27 cellular contexts compared by ENCODE assay signal in the genomic region with DNA sequence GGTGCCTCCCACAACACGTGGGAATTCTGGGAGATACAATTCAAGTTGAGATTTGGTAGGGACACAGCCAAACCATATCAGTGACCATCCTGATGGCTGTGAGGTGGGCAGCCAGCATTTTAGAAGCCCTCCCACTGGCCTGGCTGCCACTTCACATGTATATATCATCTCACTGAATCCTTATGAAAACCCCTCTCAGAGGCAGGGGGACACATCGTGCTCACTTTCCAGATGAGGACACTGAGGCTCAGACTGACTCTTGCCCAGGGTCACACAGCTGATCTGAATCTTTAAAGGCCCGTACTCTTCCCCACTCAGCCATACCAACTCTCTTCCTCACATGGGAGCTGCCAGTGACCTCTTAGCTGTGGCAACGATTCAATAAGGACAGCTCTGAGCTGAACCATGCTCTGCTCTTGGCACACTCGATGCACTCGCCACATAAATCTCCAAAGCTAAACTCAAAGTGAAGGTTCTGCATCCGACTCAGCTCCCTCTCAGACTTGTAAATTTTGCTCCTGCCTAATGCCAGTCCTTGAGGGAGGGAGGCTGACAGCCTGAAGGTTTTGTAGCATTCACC. TPM values are rescaled to one million over a fixed set of nuclear protein-coding genes. Genes with fewer than 3 reads are reported as not detected.
DNase-seq lines count a peak whose midpoint lies in the region; ATAC-seq and TF ChIP-seq lines count a peak whose summit lies in the region.
"Had no signal": no experiment of that assay in that cellular context is flagged by ENCODE, and none has a peak within 500 bp of the region (broad histone marks: within the 10 kb centered on the region; RNA-seq: fewer than 3 reads in every experiment).

No MANE protein-coding gene starts in this region.

- peak; percentile 14 for DNase-seq in DMS79 treated with DMSO at 0.1 percent for 48 hours (lab: John Stamatoyannopoulos, UW)
- DNase-seq in DMS79 (lab: John Stamatoyannopoulos, UW): no peak
- DNase-seq in tibial nerve (ENCODE audit: low spot score in 2 of 2): no peak
- no peak for DNase-seq in lower leg skin (ENCODE audit: low spot score in 2 of 2)
- DNase-seq: ACHN; CD4-positive, alpha-beta T cell; COR-L47; DMS 273 treated with DMSO at 0.1 percent for 48 hours; MV-4-11; NCI-H1105 treated with DMSO at 0.1 percent for 48 hours; NCI-H1694; NCI-H2081; NCI-H2171; NCI-H345; NCI-H524; NCI-H82; Peyer's patch had no signal

- no peaks in the 10 kb centered on the region for H3K9me3 ChIP-seq in tibial nerve
- H3K9me3 ChIP-seq: HAP-1 had no signal

- H3K27ac ChIP-seq in layer of hippocampus (ENCODE audit: low read depth, low read length) (peak overlapping the region; percentile 42), tibial nerve (peak overlapping the region in 3 of 4 donors; percentile 15 to 22 (median 18))
- H3K27ac ChIP-seq: 22Rv1, BLaER1, Peyer's patch, SJSA1 had no signal

- no peaks in the 10 kb centered on the region for H3K36me3 ChIP-seq in tibial nerve
- H3K36me3 ChIP-seq: BLaER1, HAP-1, Peyer's patch, SJSA1 had no signal

- H3K4me3 Mint-ChIP-seq in brain: no peak overlapping the region
- H3K4me3 Mint-ChIP-seq: CD4-positive, alpha-beta T cell; GM23338 had no signal

- intact Hi-C loops in lower leg skin (cut with DNase I; ENCODE audit: low total_unique reads): no loop called here

- no peaks in the 10 kb centered on the region for H3K27me3 ChIP-seq in layer of hippocampus (ENCODE audit: control insufficient read depth, insufficient read depth, low read length)
- no peaks in the 10 kb centered on the region for H3K27me3 ChIP-seq in tibial nerve
- H3K27me3 ChIP-seq: BLaER1, Peyer's patch, SJSA1 had no signal

- H3K4me3 ChIP-seq in tibial nerve (no peak overlapping the region), lower leg skin (ENCODE audit: low read depth, poor library complexity, severe bottlenecking) (no peak overlapping the region)
- H3K4me3 ChIP-seq: BLaER1, GM23338, HAP-1, Peyer's patch, SJSA1 had no signal

- WGBS in tibial nerve, 2 donors: 60 to 61% methylated on average over 7 of the region's 7 CpGs
- 55 to 58% methylated on average over 7 of the region's 7 CpGs for WGBS in lower leg skin, 2 donors

- peaks cover 21% of the 10 kb centered on the region for H3K4me1 Mint-ChIP-seq in brain
- H3K4me1 Mint-ChIP-seq: IgD-negative memory B cell had no signal

- ATAC-seq in GM19328 (IDR thresholded peaks at IDR 0.05; ENCODE audit: unreplicated experiment) (no peak), HG03135 (IDR thresholded peaks at IDR 0.05; ENCODE audit: unreplicated experiment) (no peak)
- ATAC-seq: GM23338 had no signal

- H3K27me3 Mint-ChIP-seq in brain: no peaks in the 10 kb centered on the region

- TF ChIP-seq POLR2A in tibial nerve (IDR thresholded peaks at IDR 0.05): no peak
- TF ChIP-seq POLR2A in lower leg skin (IDR thresholded peaks at IDR 0.05): no peak

- H3K4me1 ChIP-seq in tibial nerve: peaks cover 0 to 23% (median 4%) of the 10 kb centered on the region in 4 donors
- H3K4me1 ChIP-seq: HAP-1, Peyer's patch, SJSA1 had no signal

- peak overlapping the region in 3 of 5 experiments; percentile 23 to 89 (median 37) for H3K27ac Mint-ChIP-seq in brain
- H3K27ac Mint-ChIP-seq: CD4-positive, alpha-beta T cell; GM23338; IgD-negative memory B cell had no signal

- peaks cover 6 to 21% (median 18%) of the 10 kb centered on the region in 5 experiments for H3K9me3 Mint-ChIP-seq in brain
- H3K9me3 Mint-ChIP-seq: CD4-positive, alpha-beta T cell had no signal

- H3K36me3 Mint-ChIP-seq in brain: peaks cover 39% of the 10 kb centered on the region
- H3K36me3 Mint-ChIP-seq: IgD-negative memory B cell had no signal

- TF ChIP-seq CTCF in brain (conservative IDR thresholded peaks at IDR 0.05): no peak
- TF ChIP-seq CTCF in tibial nerve (IDR thresholded peaks at IDR 0.05): no peak
- no peak for TF ChIP-seq CTCF in lower leg skin (IDR thresholded peaks at IDR 0.05)

- no peak for TF ChIP-seq EP300 in tibial nerve (IDR thresholded peaks at IDR 0.05)

RNA-seq across cellular contexts. Expression of a gene that starts 25.5 kb away (rescaled TPM):
- 24.9 TPM for polyA plus RNA-seq in brain (ENCODE audit: insufficient read depth, low read depth, low replicate concordance)
- total RNA-seq in tibial nerve (10 to 100 TPM; 11.7 to 14.2 (median 13.4) TPM), lower leg skin (10 to 100 TPM; 40.5 to 66.3 (median 46.8) TPM)
- total RNA-seq: CD4-positive, alpha-beta T cell; SJSA1 had no signal
- polyA plus RNA-seq: IgD-negative memory B cell had no signal
